In the genomic region with DNA sequence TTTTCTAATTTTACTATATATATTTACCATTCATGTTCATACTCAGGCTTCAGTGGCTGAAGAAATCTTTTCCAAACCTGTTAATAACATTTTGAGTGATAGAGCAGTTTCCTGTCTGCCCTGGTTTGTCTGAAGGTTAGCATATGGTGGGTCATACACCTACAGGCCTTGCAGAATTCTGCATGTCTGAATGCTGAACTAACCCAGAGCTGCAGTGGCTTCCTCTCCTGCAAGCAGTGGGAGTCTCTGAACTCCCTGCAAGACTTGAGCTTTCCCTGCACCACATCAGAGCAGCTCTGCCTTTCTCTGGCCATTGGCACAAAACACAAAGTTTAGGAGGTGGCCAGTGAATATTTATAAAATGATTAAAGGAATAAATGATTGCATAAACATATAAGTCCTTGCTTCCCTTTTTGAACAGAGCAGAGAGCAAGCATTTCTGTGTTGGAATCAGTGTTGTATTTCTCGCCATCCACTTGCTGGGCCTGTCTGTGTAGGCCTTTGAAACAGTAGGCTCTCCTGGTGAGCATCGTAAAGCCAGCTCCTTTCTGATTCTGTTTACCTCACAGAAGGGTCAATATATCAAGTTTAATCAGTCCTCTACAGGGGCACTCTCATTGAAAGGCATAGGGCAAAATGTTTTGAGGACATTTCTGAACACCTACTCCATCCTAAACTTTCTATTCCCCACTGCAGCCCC, we compare ENCODE assay signal across 16 cellular contexts. TPM values are rescaled to one million over a fixed set of nuclear protein-coding genes. Genes with fewer than 3 reads are reported as not detected.
"Had no signal": no experiment of that assay in that cellular context is flagged by ENCODE, and none has a peak within 500 bp of the region (broad histone marks: within the 10 kb centered on the region; RNA-seq: fewer than 3 reads in every experiment).

No MANE protein-coding gene starts in this region.

- DNase-seq: effector memory CD4-positive, alpha-beta T cell; gastrocnemius medialis; heart right ventricle; hypothalamus; kidney glomerular epithelial cell; naive thymus-derived CD4-positive, alpha-beta T cell; nucleus accumbens; ovary; small intestine; stimulated activated CD4-positive, alpha-beta T cell treated with anti-CD3 and anti-CD28 coated beads, Interleukin-12 subunit alpha, Interleukin-12 subunit beta, amount 100 ng/mL, for 4 hours; stimulated activated naive CD4-positive, alpha-beta T cell treated with Interleukin-2 at 50 U/mL for 16 hours; trophoblast cell had no signal

- H3K27ac ChIP-seq: epithelial cell of prostate, esophagus muscularis mucosa, gastrocnemius medialis, heart right ventricle, ovary, right atrium auricular region had no signal

- H3K4me1 ChIP-seq: esophagus muscularis mucosa, gastrocnemius medialis, heart right ventricle, right atrium auricular region had no signal

- H3K4me3 Mint-ChIP-seq: naive thymus-derived CD4-positive, alpha-beta T cell had no signal

- H3K27ac Mint-ChIP-seq: naive thymus-derived CD4-positive, alpha-beta T cell had no signal

- H3K36me3 Mint-ChIP-seq: naive thymus-derived CD4-positive, alpha-beta T cell had no signal

- H3K27me3 Mint-ChIP-seq: naive thymus-derived CD4-positive, alpha-beta T cell had no signal

- H3K27me3 ChIP-seq: esophagus muscularis mucosa, gastrocnemius medialis, heart right ventricle, ovary, right atrium auricular region had no signal

- H3K4me3 ChIP-seq: esophagus muscularis mucosa, gastrocnemius medialis, heart right ventricle, ovary, right atrium auricular region had no signal

- H3K4me1 Mint-ChIP-seq: naive thymus-derived CD4-positive, alpha-beta T cell had no signal

- H3K9me3 ChIP-seq: esophagus muscularis mucosa, gastrocnemius medialis, ovary, right atrium auricular region had no signal

- ATAC-seq: gastrocnemius medialis; heart right ventricle; naive thymus-derived CD4-positive, alpha-beta T cell had no signal

RNA-seq across cellular contexts. Expression of a gene that starts 15.0 kb away (rescaled TPM):
- total RNA-seq: mononuclear cell; naive thymus-derived CD4-positive, alpha-beta T cell had no signal
- polyA plus RNA-seq: naive thymus-derived CD4-positive, alpha-beta T cell had no signal
